ENCODE assay signal across 8 cellular contexts in genomic region chr2:102064679-102065674, GRCh38.
A peak's percentile ranks its signal among the peaks of the same experiment; 100 is the strongest.
DNase-seq lines count a peak whose midpoint lies in the region; ATAC-seq and TF ChIP-seq lines count a peak whose summit lies in the region.

No MANE protein-coding gene starts in this region.

- ATAC-seq in heart right ventricle = peak in 6 of 8 donors; percentile 8 to 40 (median 19)
- peak; percentile 39 for ATAC-seq in sciatic nerve
- ATAC-seq in HG03025 (IDR thresholded peaks at IDR 0.05; ENCODE audit: low FRiP score, unreplicated experiment) = no peak

- no peaks in the 10 kb centered on the region for H3K27me3 Mint-ChIP-seq in Calu3 (ENCODE audit: unreplicated experiment)

- H3K9me3 ChIP-seq in heart right ventricle = peaks cover 0 to 8% (median 0%) of the 10 kb centered on the region in 11 donors

- no TSS peak for BruUV-seq in Calu3 (replicated peaks; lab: Mats Ljungman, UMichigan)

- no peaks in the 10 kb centered on the region for H3K36me3 ChIP-seq in heart right ventricle

- H3K4me1 Mint-ChIP-seq in Calu3 (ENCODE audit: low read depth, unreplicated experiment) = peaks cover 41% of the 10 kb centered on the region

- H3K27ac ChIP-seq in VCaP = 0 out of 2 replicates have a peak overlapping the region, but pooled peaks have one; percentile 30
- H3K27ac ChIP-seq in heart right ventricle = peak overlapping the region; percentile 29 to 96 (median 89)
- H3K27ac ChIP-seq in caudate nucleus (ENCODE audit: low read depth, low read length) = no peak overlapping the region

- H3K36me3 Mint-ChIP-seq in Calu3 (ENCODE audit: insufficient read depth, unreplicated experiment) = peaks cover 6% of the 10 kb centered on the region

- no peak overlapping the region for H3K4me3 Mint-ChIP-seq in Calu3 (ENCODE audit: low read depth, unreplicated experiment)

- 71 to 74% methylated on average over 17 of the region's 17 CpGs for WGBS in heart right ventricle, 2 donors

- intact Hi-C loops in Calu3 (cut with micrococcal nuclease; ENCODE audit: unreplicated experiment) (no loop called here), heart right ventricle (cut with DNase I) (loop anchor here in 3 of 10 donors (5.0 to 10.0 kb wide), 3 partner anchors 38 to 80 kb away; partner anchors contain the start of gene IL1R1 (in 1 of the 3)), sciatic nerve (cut with DNase I) (no loop called here)

- no peaks in the 10 kb centered on the region for H3K9me3 Mint-ChIP-seq in Calu3 (ENCODE audit: low read depth, unreplicated experiment)

- H3K27ac Mint-ChIP-seq in Calu3 (ENCODE audit: unreplicated experiment) = peak overlapping the region; percentile 8

- TF ChIP-seq CTCF in Calu3 (IDR thresholded peaks at IDR 0.05; ENCODE audit: unreplicated experiment) = no peak
- no peak for TF ChIP-seq CTCF in VCaP (conservative IDR thresholded peaks at IDR 0.05)
- TF ChIP-seq CTCF in heart right ventricle (IDR thresholded peaks at IDR 0.05) = no peak

- no peaks in the 10 kb centered on the region for H3K27me3 ChIP-seq in heart right ventricle

- H3K4me1 ChIP-seq in heart right ventricle = peaks cover 21 to 89% (median 63%) of the 10 kb centered on the region in 9 donors

- DNase-seq in Calu3 (no peak), heart right ventricle (no peak), sciatic nerve (ENCODE audit: low spot score) (no peak), caudate nucleus (lab: John Stamatoyannopoulos, UW) (no peak), NCI-H82 treated with DMSO at 0.1 percent for 48 hours (lab: John Stamatoyannopoulos, UW; ENCODE audit: unreplicated experiment) (no peak), NCI-H1417 (lab: John Stamatoyannopoulos, UW) (no peak)

- H3K4me3 ChIP-seq in heart right ventricle = peak overlapping the region in 2 of 10 donors; percentile 12 to 13

- CTCF ChIA-PET in Calu3 (lab: Charles Lee) = interaction anchor here (0.9 kb wide), 1 partner anchor 32 kb away, joined by 3 read pairs; no protein-coding TSS in a partner anchor
